Comparison of ENCODE assay signal across 23 cellular contexts in the genomic region with DNA sequence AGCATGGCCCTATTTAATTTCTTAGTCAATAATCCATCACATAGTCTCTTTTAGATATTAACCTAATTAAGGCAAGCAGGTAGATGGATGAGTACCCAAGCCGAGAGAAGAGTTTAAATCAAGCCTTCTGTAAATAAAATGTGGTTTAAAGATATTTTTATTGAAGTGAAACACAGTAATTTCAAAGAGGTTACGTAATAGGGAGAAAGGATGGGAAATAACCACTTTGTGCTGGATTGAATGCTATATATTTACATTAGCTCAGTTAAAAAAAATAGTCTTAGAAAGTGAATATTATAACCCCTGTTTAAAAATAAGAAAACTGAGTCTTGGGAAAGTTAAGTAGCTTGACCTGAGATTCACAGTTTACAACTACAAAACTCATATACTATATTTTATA.
"Had no signal": no experiment of that assay in that cellular context is flagged by ENCODE, and none has a peak within 500 bp of the region (broad histone marks: within the 10 kb centered on the region; RNA-seq: fewer than 3 reads in every experiment).

No MANE protein-coding gene starts in this region.

- ATAC-seq: foreskin keratinocyte; gastroesophageal sphincter; heart right ventricle; left cardiac atrium; left lung; left ventricle myocardium superior; lower lobe of right lung; mucosa of descending colon; naive thymus-derived CD8-positive, alpha-beta T cell had no signal

- H3K9me3 Mint-ChIP-seq: mesothelial cell of epicardium; naive B cell; naive thymus-derived CD8-positive, alpha-beta T cell had no signal

- DNase-seq: colonic mucosa; dermis blood vessel endothelial cell; dorsolateral prefrontal cortex; effector CD4-positive, alpha-beta T cell; effector memory CD4-positive, alpha-beta T cell; foreskin keratinocyte; head of caudate nucleus; heart right ventricle; hippocampal formation; left cardiac atrium; left lung; left ventricle myocardium superior; lower lobe of right lung; mesenchymal stem cell; mucosa of descending colon; naive B cell; naive thymus-derived CD8-positive, alpha-beta T cell had no signal

- FAIRE-seq: endothelial cell of umbilical vein, islet of Langerhans, keratinocyte had no signal

- H3K4me3 Mint-ChIP-seq: mesothelial cell of epicardium; naive B cell; naive thymus-derived CD8-positive, alpha-beta T cell had no signal

- H3K36me3 ChIP-seq: colonic mucosa had no signal

- H3K27ac Mint-ChIP-seq: naive B cell had no signal

- H3K27me3 ChIP-seq: colonic mucosa, dorsolateral prefrontal cortex, esophagus muscularis mucosa, foreskin keratinocyte, gastroesophageal sphincter, heart right ventricle, left lung had no signal

- H3K27ac ChIP-seq: colonic mucosa, dorsolateral prefrontal cortex, esophagus muscularis mucosa, foreskin keratinocyte, gastroesophageal sphincter, heart right ventricle, left lung, lower lobe of right lung had no signal

- H3K4me1 ChIP-seq: colonic mucosa, esophagus muscularis mucosa, foreskin keratinocyte, gastroesophageal sphincter, heart right ventricle, left lung, lower lobe of right lung had no signal

- H3K27me3 Mint-ChIP-seq: naive B cell; naive thymus-derived CD8-positive, alpha-beta T cell had no signal

- H3K4me1 Mint-ChIP-seq: naive B cell; naive thymus-derived CD8-positive, alpha-beta T cell had no signal

- H3K4me3 ChIP-seq: colonic mucosa, dorsolateral prefrontal cortex, esophagus muscularis mucosa, gastroesophageal sphincter, heart right ventricle, left lung, lower lobe of right lung, mucosa of descending colon had no signal

- H3K9me3 ChIP-seq: colonic mucosa, esophagus muscularis mucosa, gastroesophageal sphincter, heart right ventricle, left lung, lower lobe of right lung, mucosa of descending colon had no signal
